ENCODE assay signal across 12 cellular contexts in genomic region chr1:201535778-201536245, GRCh38. TPM values are rescaled to one million over a fixed set of nuclear protein-coding genes. Genes with fewer than 3 reads are reported as not detected.
A peak's percentile ranks its signal among the peaks of the same experiment; 100 is the strongest.
DNase-seq lines count a peak whose midpoint lies in the region; ATAC-seq and TF ChIP-seq lines count a peak whose summit lies in the region.
"Had no signal": no experiment of that assay in that cellular context is flagged by ENCODE, and none has a peak within 500 bp of the region (broad histone marks: within the 10 kb centered on the region; RNA-seq: fewer than 3 reads in every experiment).

No MANE protein-coding gene starts in this region.

- peaks cover 26% of the 10 kb centered on the region for H3K4me1 ChIP-seq in psoas muscle

- H3K9me3 Mint-ChIP-seq in stimulated activated naive CD8-positive, alpha-beta T cell treated with anti-CD3 and anti-CD28 coated beads, Interleukin-15, Interleukin-2, amounts not matched to agents 100 ng/mL and 50 ng/mL, for 24 hours: no peaks in the 10 kb centered on the region
- no peaks in the 10 kb centered on the region for H3K9me3 Mint-ChIP-seq in stimulated activated naive CD8-positive, alpha-beta T cell treated with anti-CD3 and anti-CD28 coated beads, Interleukin-15, amount 100 ng/mL, for 72 hours
- H3K9me3 Mint-ChIP-seq: T-helper 1 cell treated with Interleukin-12 subunit alpha and Interleukin-12 subunit beta and Interleukin-4 antibody, amounts not matched to agents 30 μg/mL and 1 μg/mL, for 36 hours had no signal

- no peak for DNase-seq in stimulated activated naive CD8-positive, alpha-beta T cell treated with anti-CD3 and anti-CD28 coated beads, Interleukin-15, amount 100 ng/mL, for 72 hours
- DNase-seq in fibroblast of the aortic adventitia (ENCODE audit: low read depth) (peak; percentile 56), psoas muscle (peak in 1 of 2 donors; percentile 24), NCI-H2029 treated with DMSO at 0.1 percent for 48 hours (lab: John Stamatoyannopoulos, UW) (no peak), DMS114 treated with DMSO at 0.1 percent for 48 hours (lab: John Stamatoyannopoulos, UW; ENCODE audit: unreplicated experiment) (no peak), H4 (ENCODE audit: low spot score) (no peak), GM19238 (ENCODE audit: insufficient read length, low spot score) (no peak)
- DNase-seq: activated CD4-positive, alpha-beta T cell treated with anti-CD3 and anti-CD28 coated beads, Interleukin-2, amount 50 U/mL, for 1 hour; stimulated activated CD4-positive, alpha-beta T cell treated with anti-CD3 and anti-CD28 coated beads, Interleukin-4, amount 100 ng/mL, for 1 hour had no signal

- H3K27me3 Mint-ChIP-seq in stimulated activated naive CD8-positive, alpha-beta T cell treated with anti-CD3 and anti-CD28 coated beads, Interleukin-15, Interleukin-2, amounts not matched to agents 100 ng/mL and 50 ng/mL, for 24 hours: peaks cover 47% of the 10 kb centered on the region
- peaks cover 61% of the 10 kb centered on the region for H3K27me3 Mint-ChIP-seq in stimulated activated naive CD8-positive, alpha-beta T cell treated with anti-CD3 and anti-CD28 coated beads, Interleukin-15, amount 100 ng/mL, for 72 hours

- peaks cover 0 to 57% (median 17%) of the 10 kb centered on the region in 3 donors for H3K27me3 ChIP-seq in psoas muscle (ENCODE audit: insufficient read depth in 3 of 3, low read length in 2 of 3)
- H3K27me3 ChIP-seq: cardiac muscle cell had no signal

- no peak for TF ChIP-seq CTCF in fibroblast of the aortic adventitia (IDR thresholded peaks at IDR 0.05; ENCODE audit: insufficient read depth, low read length)
- TF ChIP-seq CTCF in psoas muscle (IDR thresholded peaks at IDR 0.05): no peak

- H3K4me3 ChIP-seq in fibroblast of the aortic adventitia (ENCODE audit: low read depth, low read length) (no peak overlapping the region), psoas muscle (no peak overlapping the region)
- H3K4me3 ChIP-seq: cardiac muscle cell had no signal

- H3K36me3 Mint-ChIP-seq in stimulated activated naive CD8-positive, alpha-beta T cell treated with anti-CD3 and anti-CD28 coated beads, Interleukin-15, Interleukin-2, amounts not matched to agents 100 ng/mL and 50 ng/mL, for 24 hours (ENCODE audit: low read depth): peaks cover 11% of the 10 kb centered on the region

- intact Hi-C loops in psoas muscle (cut with DNase I): no loop called here

- no peaks in the 10 kb centered on the region for H3K9me3 ChIP-seq in psoas muscle

- 72 to 81% (median 77%) methylated on average over 6 of the region's 6 CpGs for WGBS in psoas muscle, 3 donors

- peak overlapping the region; percentile 58 for H3K27ac ChIP-seq in psoas muscle
- H3K27ac ChIP-seq: cardiac muscle cell had no signal

- no peak overlapping the region for H3K4me3 Mint-ChIP-seq in stimulated activated naive CD8-positive, alpha-beta T cell treated with anti-CD3 and anti-CD28 coated beads, Interleukin-15, Interleukin-2, amounts not matched to agents 100 ng/mL and 50 ng/mL, for 24 hours
- no peak overlapping the region for H3K4me3 Mint-ChIP-seq in stimulated activated naive CD8-positive, alpha-beta T cell treated with anti-CD3 and anti-CD28 coated beads, Interleukin-15, amount 100 ng/mL, for 72 hours
- H3K4me3 Mint-ChIP-seq: T-helper 1 cell treated with Interleukin-12 subunit alpha and Interleukin-12 subunit beta and Interleukin-4 antibody, amounts not matched to agents 30 μg/mL and 1 μg/mL, for 36 hours had no signal

- no peak for ATAC-seq in stimulated activated naive CD8-positive, alpha-beta T cell treated with anti-CD3 and anti-CD28 coated beads, Interleukin-15, amount 100 ng/mL, for 72 hours
- ATAC-seq in psoas muscle: no peak

- no peaks in the 10 kb centered on the region for H3K36me3 ChIP-seq in psoas muscle (ENCODE audit: insufficient read depth in 1 of 2, low read depth in 1 of 2)
- H3K36me3 ChIP-seq: cardiac muscle cell had no signal

- H3K27ac Mint-ChIP-seq in stimulated activated naive CD8-positive, alpha-beta T cell treated with anti-CD3 and anti-CD28 coated beads, Interleukin-15, Interleukin-2, amounts not matched to agents 100 ng/mL and 50 ng/mL, for 24 hours: peak overlapping the region; percentile 51
- no peak overlapping the region for H3K27ac Mint-ChIP-seq in stimulated activated naive CD8-positive, alpha-beta T cell treated with anti-CD3 and anti-CD28 coated beads, Interleukin-15, amount 100 ng/mL, for 72 hours
- H3K27ac Mint-ChIP-seq: T-helper 1 cell treated with Interleukin-12 subunit alpha and Interleukin-12 subunit beta and Interleukin-4 antibody, amounts not matched to agents 30 μg/mL and 1 μg/mL, for 36 hours had no signal

- H3K4me1 Mint-ChIP-seq in stimulated activated naive CD8-positive, alpha-beta T cell treated with anti-CD3 and anti-CD28 coated beads, Interleukin-15, Interleukin-2, amounts not matched to agents 100 ng/mL and 50 ng/mL, for 24 hours (ENCODE audit: low read depth): peaks cover 24% of the 10 kb centered on the region
- peaks cover 45% of the 10 kb centered on the region for H3K4me1 Mint-ChIP-seq in stimulated activated naive CD8-positive, alpha-beta T cell treated with anti-CD3 and anti-CD28 coated beads, Interleukin-15, amount 100 ng/mL, for 72 hours

RNA-seq across cellular contexts. Expression of gene NAV1, which starts 3.1 kb away (rescaled TPM):
- total RNA-seq in fibroblast of the aortic adventitia (ENCODE audit: low replicate concordance) (29.8 and 136 TPM in 2 replicates), psoas muscle (10 to 100 TPM in 3 of 4 donors, 1 to 10 TPM in 1; 8.4 to 13.3 (median 11.3) TPM)
- 1 to 10 TPM; 1.8 to 3.1 (median 1.8) TPM for polyA plus RNA-seq in psoas muscle
- 13.1 and 16.1 TPM in 2 replicates for total RNA-seq in H4 (2014; rRNA removed; shearing (Covaris generic))

RNA-seq across cellular contexts. Expression of gene CSRP1, which starts 28.9 kb away (rescaled TPM):
- total RNA-seq in fibroblast of the aortic adventitia (ENCODE audit: low replicate concordance) (86.9 and 120 TPM in 2 replicates), psoas muscle (10 to 100 TPM; 14.7 to 27.7 (median 24.3) TPM)
- polyA plus RNA-seq in psoas muscle: 10 to 100 TPM; 21.1 to 26.4 (median 23.2) TPM
- 402 and 518 TPM in 2 replicates for total RNA-seq in H4 (2014; rRNA removed; shearing (Covaris generic))
